1 cellular context compared by ENCODE assay signal in the genomic region with DNA sequence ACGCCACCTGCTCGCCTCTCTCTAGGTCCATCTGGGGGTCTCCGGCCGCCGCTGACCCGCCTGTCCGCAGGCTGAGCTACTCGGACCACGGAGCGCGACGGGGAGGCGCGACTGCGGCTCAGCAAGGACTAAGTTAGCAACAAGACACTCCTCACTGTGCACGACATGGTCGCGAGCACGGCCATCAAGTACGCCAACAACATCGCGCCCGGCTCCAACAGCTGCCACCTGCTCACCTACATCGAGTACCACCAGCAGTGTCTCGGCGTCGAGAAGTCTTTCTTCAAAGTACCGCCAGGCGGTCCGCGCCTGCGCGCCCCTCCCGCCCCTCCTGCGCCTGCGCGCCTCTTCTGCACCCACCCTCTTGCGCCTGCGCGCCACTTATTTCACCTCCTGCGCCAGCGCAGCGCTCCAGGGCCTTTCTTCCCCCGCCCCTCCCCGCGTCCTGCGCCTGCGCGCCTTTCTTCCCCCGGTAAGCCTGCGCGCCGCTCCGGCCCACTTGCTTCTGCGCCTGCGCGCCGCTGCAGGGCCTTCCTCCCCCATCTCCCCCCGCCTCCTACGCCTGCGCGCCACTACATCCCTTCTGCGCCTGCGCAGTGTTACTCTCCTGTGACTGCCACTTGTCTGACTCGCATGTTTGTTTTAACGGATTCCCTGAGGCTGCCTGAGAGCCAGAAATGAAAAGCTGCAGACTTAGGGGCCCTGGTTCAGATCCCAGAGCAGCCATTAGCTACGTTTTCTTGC.
TF ChIP-seq lines count a peak whose summit lies in the region.

No MANE protein-coding gene starts in this region.

TF ChIP-seq in HepG2, 621 proteins besides CTCF, POLR2A, EP300 and RAD21 (continued from another document and continues in another):
- TF ChIP-seq, protein P1, sequence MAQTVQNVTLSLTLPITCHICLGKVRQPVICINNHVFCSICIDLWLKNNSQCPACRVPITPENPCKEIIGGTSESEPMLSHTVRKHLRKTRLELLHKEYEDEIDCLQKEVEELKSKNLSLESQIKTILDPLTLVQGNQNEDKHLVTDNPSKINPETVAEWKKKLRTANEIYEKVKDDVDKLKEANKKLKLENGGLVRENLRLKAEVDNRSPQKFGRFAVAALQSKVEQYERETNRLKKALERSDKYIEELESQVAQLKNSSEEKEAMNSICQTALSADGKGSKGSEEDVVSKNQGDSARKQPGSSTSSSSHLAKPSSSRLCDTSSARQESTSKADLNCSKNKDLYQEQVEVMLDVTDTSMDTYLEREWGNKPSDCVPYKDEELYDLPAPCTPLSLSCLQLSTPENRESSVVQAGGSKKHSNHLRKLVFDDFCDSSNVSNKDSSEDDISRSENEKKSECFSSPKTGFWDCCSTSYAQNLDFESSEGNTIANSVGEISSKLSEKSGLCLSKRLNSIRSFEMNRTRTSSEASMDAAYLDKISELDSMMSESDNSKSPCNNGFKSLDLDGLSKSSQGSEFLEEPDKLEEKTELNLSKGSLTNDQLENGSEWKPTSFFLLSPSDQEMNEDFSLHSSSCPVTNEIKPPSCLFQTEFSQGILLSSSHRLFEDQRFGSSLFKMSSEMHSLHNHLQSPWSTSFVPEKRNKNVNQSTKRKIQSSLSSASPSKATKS (CRISPR knock-in tag; IDR thresholded peaks at IDR 0.05) = no peak
- TF ChIP-seq HNF4A (CRISPR knock-in tag; IDR thresholded peaks at IDR 0.05) (no peak), CCAR2 (optimal IDR thresholded peaks at IDR 0.05; ENCODE audit: low read depth, low read length) (no peak), KLF15 (CRISPR knock-in tag; IDR thresholded peaks at IDR 0.05; ENCODE audit: borderline replicate concordance) (0 out of 2 replicates have a peak, but pooled peaks have one; percentile 81), ZNF121 (CRISPR knock-in tag; IDR thresholded peaks at IDR 0.05) (no peak), ZSCAN9 (CRISPR knock-in tag; IDR thresholded peaks at IDR 0.05; ENCODE audit: borderline replicate concordance) (peak; percentile 63; the same call in 1 of the 2 replicates), SALL1 (CRISPR knock-in tag; IDR thresholded peaks at IDR 0.05) (peak; percentile 83), SALL2 (CRISPR knock-in tag; IDR thresholded peaks at IDR 0.05) (0 out of 2 replicates have a peak, but pooled peaks have one; percentile 30), SSRP1 (CRISPR knock-in tag; IDR thresholded peaks at IDR 0.05) (no peak), RFX1 (IDR thresholded peaks at IDR 0.05) (no peak), MXI1 (IDR thresholded peaks at IDR 0.05; ENCODE audit: borderline replicate concordance, low read depth, low read length) (peak; percentile 80; the same call in 1 of the 3 replicates), TGIF2 (CRISPR knock-in tag; IDR thresholded peaks at IDR 0.05) (peak; percentile 89), ZNF292 (CRISPR knock-in tag; IDR thresholded peaks at IDR 0.05; ENCODE audit: borderline replicate concordance, low read depth) (no peak; the same call in 1 of the 2 replicates), RARA (CRISPR knock-in tag; IDR thresholded peaks at IDR 0.05) (0 out of 2 replicates have a peak, but pooled peaks have one; percentile 20)
- TF ChIP-seq, protein P2, sequence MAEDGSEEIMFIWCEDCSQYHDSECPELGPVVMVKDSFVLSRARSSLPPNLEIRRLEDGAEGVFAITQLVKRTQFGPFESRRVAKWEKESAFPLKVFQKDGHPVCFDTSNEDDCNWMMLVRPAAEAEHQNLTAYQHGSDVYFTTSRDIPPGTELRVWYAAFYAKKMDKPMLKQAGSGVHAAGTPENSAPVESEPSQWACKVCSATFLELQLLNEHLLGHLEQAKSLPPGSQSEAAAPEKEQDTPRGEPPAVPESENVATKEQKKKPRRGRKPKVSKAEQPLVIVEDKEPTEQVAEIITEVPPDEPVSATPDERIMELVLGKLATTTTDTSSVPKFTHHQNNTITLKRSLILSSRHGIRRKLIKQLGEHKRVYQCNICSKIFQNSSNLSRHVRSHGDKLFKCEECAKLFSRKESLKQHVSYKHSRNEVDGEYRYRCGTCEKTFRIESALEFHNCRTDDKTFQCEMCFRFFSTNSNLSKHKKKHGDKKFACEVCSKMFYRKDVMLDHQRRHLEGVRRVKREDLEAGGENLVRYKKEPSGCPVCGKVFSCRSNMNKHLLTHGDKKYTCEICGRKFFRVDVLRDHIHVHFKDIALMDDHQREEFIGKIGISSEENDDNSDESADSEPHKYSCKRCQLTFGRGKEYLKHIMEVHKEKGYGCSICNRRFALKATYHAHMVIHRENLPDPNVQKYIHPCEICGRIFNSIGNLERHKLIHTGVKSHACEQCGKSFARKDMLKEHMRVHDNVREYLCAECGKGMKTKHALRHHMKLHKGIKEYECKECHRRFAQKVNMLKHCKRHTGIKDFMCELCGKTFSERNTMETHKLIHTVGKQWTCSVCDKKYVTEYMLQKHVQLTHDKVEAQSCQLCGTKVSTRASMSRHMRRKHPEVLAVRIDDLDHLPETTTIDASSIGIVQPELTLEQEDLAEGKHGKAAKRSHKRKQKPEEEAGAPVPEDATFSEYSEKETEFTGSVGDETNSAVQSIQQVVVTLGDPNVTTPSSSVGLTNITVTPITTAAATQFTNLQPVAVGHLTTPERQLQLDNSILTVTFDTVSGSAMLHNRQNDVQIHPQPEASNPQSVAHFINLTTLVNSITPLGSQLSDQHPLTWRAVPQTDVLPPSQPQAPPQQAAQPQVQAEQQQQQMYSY (CRISPR knock-in tag; IDR thresholded peaks at IDR 0.05) = no peak
- TF ChIP-seq, protein P3, sequence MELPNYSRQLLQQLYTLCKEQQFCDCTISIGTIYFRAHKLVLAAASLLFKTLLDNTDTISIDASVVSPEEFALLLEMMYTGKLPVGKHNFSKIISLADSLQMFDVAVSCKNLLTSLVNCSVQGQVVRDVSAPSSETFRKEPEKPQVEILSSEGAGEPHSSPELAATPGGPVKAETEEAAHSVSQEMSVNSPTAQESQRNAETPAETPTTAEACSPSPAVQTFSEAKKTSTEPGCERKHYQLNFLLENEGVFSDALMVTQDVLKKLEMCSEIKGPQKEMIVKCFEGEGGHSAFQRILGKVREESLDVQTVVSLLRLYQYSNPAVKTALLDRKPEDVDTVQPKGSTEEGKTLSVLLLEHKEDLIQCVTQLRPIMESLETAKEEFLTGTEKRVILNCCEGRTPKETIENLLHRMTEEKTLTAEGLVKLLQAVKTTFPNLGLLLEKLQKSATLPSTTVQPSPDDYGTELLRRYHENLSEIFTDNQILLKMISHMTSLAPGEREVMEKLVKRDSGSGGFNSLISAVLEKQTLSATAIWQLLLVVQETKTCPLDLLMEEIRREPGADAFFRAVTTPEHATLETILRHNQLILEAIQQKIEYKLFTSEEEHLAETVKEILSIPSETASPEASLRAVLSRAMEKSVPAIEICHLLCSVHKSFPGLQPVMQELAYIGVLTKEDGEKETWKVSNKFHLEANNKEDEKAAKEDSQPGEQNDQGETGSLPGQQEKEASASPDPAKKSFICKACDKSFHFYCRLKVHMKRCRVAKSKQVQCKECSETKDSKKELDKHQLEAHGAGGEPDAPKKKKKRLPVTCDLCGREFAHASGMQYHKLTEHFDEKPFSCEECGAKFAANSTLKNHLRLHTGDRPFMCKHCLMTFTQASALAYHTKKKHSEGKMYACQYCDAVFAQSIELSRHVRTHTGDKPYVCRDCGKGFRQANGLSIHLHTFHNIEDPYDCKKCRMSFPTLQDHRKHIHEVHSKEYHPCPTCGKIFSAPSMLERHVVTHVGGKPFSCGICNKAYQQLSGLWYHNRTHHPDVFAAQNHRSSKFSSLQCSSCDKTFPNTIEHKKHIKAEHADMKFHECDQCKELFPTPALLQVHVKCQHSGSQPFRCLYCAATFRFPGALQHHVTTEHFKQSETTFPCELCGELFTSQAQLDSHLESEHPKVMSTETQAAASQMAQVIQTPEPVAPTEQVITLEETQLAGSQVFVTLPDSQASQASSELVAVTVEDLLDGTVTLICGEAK (IDR thresholded peaks at IDR 0.05) = no peak
- TF ChIP-seq, protein P3 (CRISPR knock-in tag; IDR thresholded peaks at IDR 0.05) = peak; percentile 61
- TF ChIP-seq, protein P4, sequence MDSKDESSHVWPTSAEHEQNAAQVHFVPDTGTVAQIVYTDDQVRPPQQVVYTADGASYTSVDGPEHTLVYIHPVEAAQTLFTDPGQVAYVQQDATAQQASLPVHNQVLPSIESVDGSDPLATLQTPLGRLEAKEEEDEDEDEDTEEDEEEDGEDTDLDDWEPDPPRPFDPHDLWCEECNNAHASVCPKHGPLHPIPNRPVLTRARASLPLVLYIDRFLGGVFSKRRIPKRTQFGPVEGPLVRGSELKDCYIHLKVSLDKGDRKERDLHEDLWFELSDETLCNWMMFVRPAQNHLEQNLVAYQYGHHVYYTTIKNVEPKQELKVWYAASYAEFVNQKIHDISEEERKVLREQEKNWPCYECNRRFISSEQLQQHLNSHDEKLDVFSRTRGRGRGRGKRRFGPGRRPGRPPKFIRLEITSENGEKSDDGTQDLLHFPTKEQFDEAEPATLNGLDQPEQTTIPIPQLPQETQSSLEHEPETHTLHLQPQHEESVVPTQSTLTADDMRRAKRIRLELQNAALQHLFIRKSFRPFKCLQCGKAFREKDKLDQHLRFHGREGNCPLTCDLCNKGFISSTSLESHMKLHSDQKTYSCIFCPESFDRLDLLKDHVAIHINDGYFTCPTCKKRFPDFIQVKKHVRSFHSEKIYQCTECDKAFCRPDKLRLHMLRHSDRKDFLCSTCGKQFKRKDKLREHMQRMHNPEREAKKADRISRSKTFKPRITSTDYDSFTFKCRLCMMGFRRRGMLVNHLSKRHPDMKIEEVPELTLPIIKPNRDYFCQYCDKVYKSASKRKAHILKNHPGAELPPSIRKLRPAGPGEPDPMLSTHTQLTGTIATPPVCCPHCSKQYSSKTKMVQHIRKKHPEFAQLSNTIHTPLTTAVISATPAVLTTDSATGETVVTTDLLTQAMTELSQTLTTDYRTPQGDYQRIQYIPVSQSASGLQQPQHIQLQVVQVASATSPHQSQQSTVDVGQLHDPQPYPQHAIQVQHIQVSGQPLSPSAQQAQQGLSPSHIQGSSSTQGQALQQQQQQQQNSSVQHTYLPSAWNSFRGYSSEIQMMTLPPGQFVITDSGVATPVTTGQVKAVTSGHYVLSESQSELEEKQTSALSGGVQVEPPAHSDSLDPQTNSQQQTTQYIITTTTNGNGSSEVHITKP (CRISPR knock-in tag; IDR thresholded peaks at IDR 0.05; ENCODE audit: low read depth) = no peak
- TF ChIP-seq, protein P5, sequence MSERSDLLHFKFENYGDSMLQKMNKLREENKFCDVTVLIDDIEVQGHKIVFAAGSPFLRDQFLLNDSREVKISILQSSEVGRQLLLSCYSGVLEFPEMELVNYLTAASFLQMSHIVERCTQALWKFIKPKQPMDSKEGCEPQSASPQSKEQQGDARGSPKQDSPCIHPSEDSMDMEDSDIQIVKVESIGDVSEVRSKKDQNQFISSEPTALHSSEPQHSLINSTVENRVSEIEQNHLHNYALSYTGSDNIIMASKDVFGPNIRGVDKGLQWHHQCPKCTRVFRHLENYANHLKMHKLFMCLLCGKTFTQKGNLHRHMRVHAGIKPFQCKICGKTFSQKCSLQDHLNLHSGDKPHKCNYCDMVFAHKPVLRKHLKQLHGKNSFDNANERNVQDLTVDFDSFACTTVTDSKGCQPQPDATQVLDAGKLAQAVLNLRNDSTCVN (CRISPR knock-in tag; IDR thresholded peaks at IDR 0.05; ENCODE audit: borderline replicate concordance) = no peak
- TF ChIP-seq, protein P6, sequence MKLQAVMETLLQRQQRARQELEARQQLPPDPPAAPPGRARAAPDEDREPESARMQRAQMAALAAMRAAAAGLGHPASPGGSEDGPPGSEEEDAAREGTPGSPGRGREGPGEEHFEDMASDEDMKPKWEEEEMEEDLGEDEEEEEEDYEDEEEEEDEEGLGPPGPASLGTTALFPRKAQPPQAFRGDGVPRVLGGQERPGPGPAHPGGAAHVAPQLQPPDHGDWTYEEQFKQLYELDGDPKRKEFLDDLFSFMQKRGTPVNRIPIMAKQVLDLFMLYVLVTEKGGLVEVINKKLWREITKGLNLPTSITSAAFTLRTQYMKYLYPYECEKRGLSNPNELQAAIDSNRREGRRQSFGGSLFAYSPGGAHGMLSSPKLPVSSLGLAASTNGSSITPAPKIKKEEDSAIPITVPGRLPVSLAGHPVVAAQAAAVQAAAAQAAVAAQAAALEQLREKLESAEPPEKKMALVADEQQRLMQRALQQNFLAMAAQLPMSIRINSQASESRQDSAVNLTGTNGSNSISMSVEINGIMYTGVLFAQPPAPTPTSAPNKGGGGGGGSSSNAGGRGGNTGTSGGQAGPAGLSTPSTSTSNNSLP (IDR thresholded peaks at IDR 0.05; ENCODE audit: low read depth, low read length) = no peak
